Comparison of ENCODE assay signal across 23 cellular contexts in the genomic region with DNA sequence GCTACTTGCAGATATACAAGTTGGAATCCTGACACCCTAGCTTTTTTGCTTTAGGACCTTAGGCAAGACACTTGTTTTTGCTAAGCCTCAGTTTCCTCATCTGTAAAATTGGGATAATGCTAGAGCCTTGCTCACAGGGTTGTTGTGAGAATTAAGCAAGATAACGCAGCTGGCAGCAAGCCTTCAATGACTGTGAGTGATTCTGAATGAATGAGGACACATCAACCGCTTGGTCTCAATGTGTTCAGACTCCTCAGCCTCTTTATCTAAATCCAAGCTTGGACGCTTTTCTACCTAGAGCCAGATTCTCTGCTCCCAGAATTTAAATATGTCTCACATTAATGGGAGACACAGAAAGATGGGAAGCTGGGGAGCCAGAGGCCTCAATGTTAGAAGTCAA.
"Had no signal": no experiment of that assay in that cellular context is flagged by ENCODE, and none has a peak within 500 bp of the region (broad histone marks: within the 10 kb centered on the region; RNA-seq: fewer than 3 reads in every experiment).

No MANE protein-coding gene starts in this region.

- H3K9me3 Mint-ChIP-seq: dendritic cell treated with granulocyte-macrophage colony-stimulating factor and Interleukin-4, amounts not matched to agents 40 ng/mL and 50 ng/mL, for 4 days; effector memory CD8-positive, alpha-beta T cell; endodermal cell; mesothelial cell of epicardium had no signal

- ATAC-seq: effector memory CD8-positive, alpha-beta T cell; esophagus mucosa; gastrocnemius medialis; heart right ventricle; left cardiac atrium; left lung; left ventricle myocardium superior; lower lobe of right lung; mucosa of descending colon had no signal

- H3K27ac Mint-ChIP-seq: dendritic cell treated with granulocyte-macrophage colony-stimulating factor and Interleukin-4, amounts not matched to agents 40 ng/mL and 50 ng/mL, for 4 days; effector memory CD8-positive, alpha-beta T cell; endodermal cell; mesothelial cell of epicardium had no signal

- H3K4me3 Mint-ChIP-seq: dendritic cell treated with granulocyte-macrophage colony-stimulating factor and Interleukin-4, amounts not matched to agents 40 ng/mL and 50 ng/mL, for 4 days; effector memory CD8-positive, alpha-beta T cell; endodermal cell; mesothelial cell of epicardium; naive B cell had no signal

- DNase-seq: colonic mucosa; cortex of kidney; effector CD8-positive, alpha-beta T cell; effector memory CD8-positive, alpha-beta T cell; endodermal cell; erythroblast; esophagus squamous epithelium; foreskin fibroblast; foreskin melanocyte; gastrocnemius medialis; glutamatergic neuron; heart right ventricle; hippocampal formation; left cardiac atrium; left lung; left ventricle myocardium superior; lower lobe of right lung; mesenchymal stem cell; mucosa of descending colon; naive B cell had no signal

- H3K36me3 Mint-ChIP-seq: mesothelial cell of epicardium had no signal
